ENCODE assay signal across 17 cellular contexts in the genomic region with DNA sequence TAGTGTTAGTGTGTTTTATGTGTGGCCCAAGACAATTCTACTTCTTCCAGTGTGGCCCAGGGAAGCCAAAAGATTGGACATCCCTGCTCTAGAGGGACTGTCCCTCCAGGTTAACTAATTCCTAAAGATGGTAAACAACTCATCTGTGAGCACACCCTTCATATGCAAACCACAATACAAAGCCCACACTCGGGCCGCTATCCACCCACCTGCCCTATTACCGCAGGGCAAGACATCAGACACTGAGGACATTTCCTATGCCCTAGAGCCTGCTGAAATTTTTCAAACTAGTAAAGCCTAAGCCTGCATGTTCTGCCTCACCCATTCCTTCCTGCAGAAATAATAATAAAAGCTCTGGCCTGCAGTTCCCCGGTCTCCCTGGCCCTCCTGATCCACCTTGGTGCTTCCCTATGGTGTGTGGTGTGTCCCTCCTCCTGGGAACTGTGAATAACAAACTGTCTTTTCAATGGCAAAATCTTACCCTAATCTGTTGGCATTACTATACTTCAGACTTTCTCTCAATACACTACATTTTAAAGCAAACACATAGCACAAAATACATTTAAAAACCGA. TPM values are rescaled to one million over a fixed set of nuclear protein-coding genes. Genes with fewer than 3 reads are reported as not detected.
DNase-seq lines count a peak whose midpoint lies in the region; ATAC-seq and TF ChIP-seq lines count a peak whose summit lies in the region.
"Had no signal": no experiment of that assay in that cellular context is flagged by ENCODE, and none has a peak within 500 bp of the region (broad histone marks: within the 10 kb centered on the region; RNA-seq: fewer than 3 reads in every experiment).

No MANE protein-coding gene starts in this region.

- POLR2A ChIA-PET in HEK293 (lab: Yijun Ruan, JAX) = no interaction called here

- no peak overlapping the region for H3K4me3 Mint-ChIP-seq in activated naive CD8-positive, alpha-beta T cell treated with anti-CD3 and anti-CD28 coated beads, Interleukin-2, amount 50 U/mL, for 24 hours
- H3K4me3 Mint-ChIP-seq in activated naive CD8-positive, alpha-beta T cell treated with anti-CD3 and anti-CD28 coated beads for 36 hours = no peak overlapping the region
- H3K4me3 Mint-ChIP-seq in activated T-helper 2 cell treated with anti-CD3 and anti-CD28 coated beads, Interferon-gamma antibody, Interleukin-2, Interleukin-4, amounts not matched to agents 10 μg/mL and 5 μg/mL and 100 μg/mL, durations not matched to agents 14 hours and 24 hours and 36 hours (ENCODE audit: low read depth) = no peak overlapping the region
- H3K4me3 Mint-ChIP-seq in osteocyte (ENCODE audit: unreplicated experiment) = no peak overlapping the region

- no peak for DNase-seq in activated naive CD8-positive, alpha-beta T cell treated with anti-CD3 and anti-CD28 coated beads, Interleukin-2, amount 50 U/mL, for 24 hours
- no peak for DNase-seq in activated naive CD8-positive, alpha-beta T cell treated with anti-CD3 and anti-CD28 coated beads for 36 hours
- DNase-seq in activated T-helper 2 cell treated with anti-CD3 and anti-CD28 coated beads, Interferon-gamma antibody, Interleukin-2, Interleukin-4, amounts not matched to agents 10 μg/mL and 5 μg/mL and 100 μg/mL, durations not matched to agents 14 hours and 24 hours and 36 hours (ENCODE audit: low spot score) = no peak
- peak; percentile 63 for DNase-seq in osteocyte (ENCODE audit: extremely low spot score, unreplicated experiment)
- DNase-seq in dermis blood vessel endothelial cell = no peak
- no peak for DNase-seq in sciatic nerve (ENCODE audit: low spot score)
- DNase-seq: ACHN; DMS79; MM.1S; NCI-H1105; NCI-H2081 treated with DMSO at 0.1 percent for 48 hours; NCI-H748 treated with DMSO at 0.1 percent for 48 hours; NK-92 treated with Interleukin-12 subunit alpha and Interleukin-12 subunit beta, amount 100 ng/mL, for 24 hours; SIG-M5 had no signal

- no peaks in the 10 kb centered on the region for H3K27me3 Mint-ChIP-seq in activated naive CD8-positive, alpha-beta T cell treated with anti-CD3 and anti-CD28 coated beads, Interleukin-2, amount 50 U/mL, for 24 hours
- peaks cover 6% of the 10 kb centered on the region for H3K27me3 Mint-ChIP-seq in activated naive CD8-positive, alpha-beta T cell treated with anti-CD3 and anti-CD28 coated beads for 36 hours
- H3K27me3 Mint-ChIP-seq in activated T-helper 2 cell treated with anti-CD3 and anti-CD28 coated beads, Interferon-gamma antibody, Interleukin-2, Interleukin-4, amounts not matched to agents 10 μg/mL and 5 μg/mL and 100 μg/mL, durations not matched to agents 14 hours and 24 hours and 36 hours (ENCODE audit: low read depth) = no peaks in the 10 kb centered on the region
- peaks cover 50% of the 10 kb centered on the region for H3K27me3 Mint-ChIP-seq in osteocyte (ENCODE audit: unreplicated experiment)

- no peaks in the 10 kb centered on the region for H3K36me3 Mint-ChIP-seq in activated naive CD8-positive, alpha-beta T cell treated with anti-CD3 and anti-CD28 coated beads, Interleukin-2, amount 50 U/mL, for 24 hours (ENCODE audit: low read depth)
- H3K36me3 Mint-ChIP-seq in activated naive CD8-positive, alpha-beta T cell treated with anti-CD3 and anti-CD28 coated beads for 36 hours = no peaks in the 10 kb centered on the region
- no peaks in the 10 kb centered on the region for H3K36me3 Mint-ChIP-seq in activated T-helper 2 cell treated with anti-CD3 and anti-CD28 coated beads, Interferon-gamma antibody, Interleukin-2, Interleukin-4, amounts not matched to agents 10 μg/mL and 5 μg/mL and 100 μg/mL, durations not matched to agents 14 hours and 24 hours and 36 hours (ENCODE audit: low read depth)
- H3K36me3 Mint-ChIP-seq in osteocyte (ENCODE audit: unreplicated experiment) = no peaks in the 10 kb centered on the region

- TF ChIP-seq CTCF in HEK293 (tag by site-specific recombination; IDR thresholded peaks at IDR 0.05) (no peak), osteocyte (IDR thresholded peaks at IDR 0.05) (no peak)

- H3K9me3 Mint-ChIP-seq in activated naive CD8-positive, alpha-beta T cell treated with anti-CD3 and anti-CD28 coated beads, Interleukin-2, amount 50 U/mL, for 24 hours = no peaks in the 10 kb centered on the region
- no peaks in the 10 kb centered on the region for H3K9me3 Mint-ChIP-seq in activated naive CD8-positive, alpha-beta T cell treated with anti-CD3 and anti-CD28 coated beads for 36 hours
- no peaks in the 10 kb centered on the region for H3K9me3 Mint-ChIP-seq in activated T-helper 2 cell treated with anti-CD3 and anti-CD28 coated beads, Interferon-gamma antibody, Interleukin-2, Interleukin-4, amounts not matched to agents 10 μg/mL and 5 μg/mL and 100 μg/mL, durations not matched to agents 14 hours and 24 hours and 36 hours
- no peaks in the 10 kb centered on the region for H3K9me3 Mint-ChIP-seq in osteocyte (ENCODE audit: unreplicated experiment)

- CTCF ChIA-PET in HEK293 (lab: Yijun Ruan, JAX) = interaction anchor here (2.1 kb wide), 1 partner anchor 10 kb away, joined by 5 read pairs; no protein-coding TSS in a partner anchor

- no peaks in the 10 kb centered on the region for H3K9me3 ChIP-seq in HEK293 (ENCODE audit: control insufficient read depth, insufficient read depth, low read depth, low read length)

- H3K4me1 ChIP-seq in HEK293 (ENCODE audit: control insufficient read depth, insufficient read depth, low read length) = no peaks in the 10 kb centered on the region

- no peak overlapping the region for H3K27ac ChIP-seq in HEK293 (ENCODE audit: extremely low read depth, low read depth, low read length)
- H3K27ac ChIP-seq: C4-2B had no signal

- ATAC-seq in activated naive CD8-positive, alpha-beta T cell treated with anti-CD3 and anti-CD28 coated beads, Interleukin-2, amount 50 U/mL, for 24 hours = peak; percentile 61
- no peak for ATAC-seq in sciatic nerve
- ATAC-seq: SK-N-SH treated with all-trans-retinoic acid at 6 μM for 48 hours had no signal

- H3K27ac Mint-ChIP-seq in activated naive CD8-positive, alpha-beta T cell treated with anti-CD3 and anti-CD28 coated beads, Interleukin-2, amount 50 U/mL, for 24 hours = no peak overlapping the region
- no peak overlapping the region for H3K27ac Mint-ChIP-seq in activated naive CD8-positive, alpha-beta T cell treated with anti-CD3 and anti-CD28 coated beads for 36 hours
- peak overlapping the region; percentile 0 for H3K27ac Mint-ChIP-seq in activated T-helper 2 cell treated with anti-CD3 and anti-CD28 coated beads, Interferon-gamma antibody, Interleukin-2, Interleukin-4, amounts not matched to agents 10 μg/mL and 5 μg/mL and 100 μg/mL, durations not matched to agents 14 hours and 24 hours and 36 hours
- no peak overlapping the region for H3K27ac Mint-ChIP-seq in osteocyte (ENCODE audit: unreplicated experiment)

- intact Hi-C loops in activated T-helper 2 cell treated with anti-CD3 and anti-CD28 coated beads, Interferon-gamma antibody, Interleukin-2, Interleukin-4, amounts not matched to agents 10 μg/mL and 5 μg/mL and 100 μg/mL, durations not matched to agents 14 hours and 24 hours and 36 hours (cut with micrococcal nuclease) = loop anchor here (5.0 kb wide), 1 partner anchor 41 kb away; the partner anchor contains the start of gene NTPCR
- intact Hi-C loops in sciatic nerve (cut with DNase I) = no loop called here

- H3K4me1 Mint-ChIP-seq in activated naive CD8-positive, alpha-beta T cell treated with anti-CD3 and anti-CD28 coated beads, Interleukin-2, amount 50 U/mL, for 24 hours = peaks cover 36% of the 10 kb centered on the region
- peaks cover 22% of the 10 kb centered on the region for H3K4me1 Mint-ChIP-seq in activated naive CD8-positive, alpha-beta T cell treated with anti-CD3 and anti-CD28 coated beads for 36 hours
- peaks cover 47% of the 10 kb centered on the region for H3K4me1 Mint-ChIP-seq in activated T-helper 2 cell treated with anti-CD3 and anti-CD28 coated beads, Interferon-gamma antibody, Interleukin-2, Interleukin-4, amounts not matched to agents 10 μg/mL and 5 μg/mL and 100 μg/mL, durations not matched to agents 14 hours and 24 hours and 36 hours (ENCODE audit: low read depth)
- H3K4me1 Mint-ChIP-seq in osteocyte (ENCODE audit: unreplicated experiment) = peaks cover 1% of the 10 kb centered on the region

- H3K4me3 ChIP-seq in HEK293 (ENCODE audit: low read depth, low read length) = no peak overlapping the region

- H3K36me3 ChIP-seq in HEK293 (ENCODE audit: control insufficient read depth in 2 of 2, insufficient read depth in 1 of 2, low read length in 2 of 2) = no peaks in the 10 kb centered on the region

TF ChIP-seq in HEK293, 187 proteins besides CTCF, POLR2A, EP300 and RAD21 (continues in another document):
- peak; percentile 46; the same call in 1 of the 2 replicates for TF ChIP-seq ZNF266 (tag by site-specific recombination; IDR thresholded peaks at IDR 0.05; ENCODE audit: low read depth)
- TF ChIP-seq, protein P1, sequence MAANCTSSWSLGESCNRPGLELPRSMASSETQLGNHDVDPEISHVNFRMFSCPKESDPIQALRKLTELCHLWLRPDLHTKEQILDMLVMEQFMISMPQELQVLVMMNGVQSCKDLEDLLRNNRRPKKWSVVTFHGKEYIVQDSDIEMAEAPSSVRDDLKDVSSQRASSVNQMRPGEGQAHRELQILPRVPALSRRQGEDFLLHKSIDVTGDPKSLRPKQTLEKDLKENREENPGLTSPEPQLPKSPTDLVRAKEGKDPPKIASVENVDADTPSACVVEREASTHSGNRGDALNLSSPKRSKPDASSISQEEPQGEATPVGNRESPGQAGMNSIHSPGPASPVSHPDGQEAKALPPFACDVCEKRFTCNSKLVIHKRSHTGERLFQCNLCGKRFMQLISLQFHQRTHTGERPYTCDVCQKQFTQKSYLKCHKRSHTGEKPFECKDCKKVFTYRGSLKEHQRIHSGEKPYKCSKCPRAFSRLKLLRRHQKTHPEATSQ (tag by site-specific recombination; IDR thresholded peaks at IDR 0.05) = no peak
- TF ChIP-seq ZNF561 (tag by site-specific recombination; IDR thresholded peaks at IDR 0.05; ENCODE audit: borderline replicate concordance) = no peak
- no peak for TF ChIP-seq WT1 (tag by site-specific recombination; IDR thresholded peaks at IDR 0.05)
- TF ChIP-seq EGR2 (tag by site-specific recombination; IDR thresholded peaks at IDR 0.05; ENCODE audit: low read depth) = 0 out of 2 replicates have a peak, but pooled peaks have one; percentile 39
- peak; percentile 29; the same call in 1 of the 2 replicates for TF ChIP-seq ZFHX2 (tag by site-specific recombination; conservative IDR thresholded peaks at IDR 0.05)
- TF ChIP-seq ZNF169 (tag by site-specific recombination; IDR thresholded peaks at IDR 0.05) = no peak

RNA-seq across cellular contexts. Expression of gene NTPCR, which starts 39.3 kb away (rescaled TPM):
- total RNA-seq in activated naive CD8-positive, alpha-beta T cell treated with anti-CD3 and anti-CD28 coated beads for 36 hours = 10 to 100 TPM; 32.4 to 32.9 TPM
- 34.6 and 38.1 TPM in 2 replicates for total RNA-seq in activated T-helper 2 cell treated with anti-CD3 and anti-CD28 coated beads, Interferon-gamma antibody, Interleukin-2, Interleukin-4, amounts not matched to agents 10 μg/mL and 5 μg/mL and 100 μg/mL, durations not matched to agents 14 hours and 24 hours and 36 hours
- total RNA-seq in osteocyte (28.3 and 29.6 TPM in 2 replicates), dermis blood vessel endothelial cell (14.8 and 15.3 TPM in 2 replicates), sciatic nerve (31.8 TPM)
